8 cellular contexts compared by ENCODE assay signal in the genomic region with DNA sequence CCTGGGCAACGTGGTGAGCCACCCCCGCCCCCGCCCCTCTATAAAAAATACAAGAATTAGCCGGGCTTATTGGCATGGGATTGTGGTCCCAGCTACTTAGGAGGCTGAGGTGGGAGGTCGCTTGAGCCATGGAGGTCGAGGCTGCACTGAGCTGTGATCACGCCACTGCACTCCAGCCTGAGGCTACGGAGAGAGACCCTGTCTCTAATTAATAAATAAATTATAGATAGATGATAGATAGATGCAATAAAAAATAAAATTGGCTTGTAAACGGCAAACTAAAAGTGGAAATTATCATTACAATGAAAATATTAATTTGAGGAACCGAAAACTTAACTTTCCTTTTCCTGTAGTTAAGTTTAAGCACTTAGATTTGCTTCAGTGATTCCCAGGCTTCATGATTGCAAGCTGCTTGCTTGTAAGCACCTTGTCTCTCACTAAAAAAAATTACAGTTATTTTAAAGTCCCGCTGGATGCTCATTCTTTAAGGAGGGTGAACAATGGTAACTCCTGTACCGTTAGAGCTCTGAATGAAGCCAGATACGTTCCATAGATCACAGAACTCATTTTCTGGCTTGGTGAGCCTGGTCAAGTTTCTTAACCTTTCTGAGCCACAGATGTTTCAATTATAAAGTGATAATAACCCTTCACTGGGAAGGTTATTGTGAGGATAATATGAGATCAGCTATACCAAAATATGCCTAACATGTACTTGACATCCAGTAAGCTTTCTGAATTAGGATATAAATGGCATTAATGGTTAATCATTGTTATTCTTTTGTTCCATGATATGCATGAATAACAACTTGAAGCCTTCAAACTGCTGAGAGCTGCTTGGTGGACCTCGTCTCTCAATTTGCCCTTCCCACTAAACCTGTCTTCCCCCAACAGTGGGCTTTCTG. TPM values are rescaled to one million over a fixed set of nuclear protein-coding genes. Genes with fewer than 3 reads are reported as not detected.
DNase-seq lines count a peak whose midpoint lies in the region; ATAC-seq and TF ChIP-seq lines count a peak whose summit lies in the region.

No MANE protein-coding gene starts in this region.

- no peaks in the 10 kb centered on the region for H4K20me1 ChIP-seq in OCI-LY1 (ENCODE audit: insufficient read depth, low read length)

- peak overlapping the region; percentile 89 for H3K27ac ChIP-seq in OCI-LY1 (ENCODE audit: low read depth, low read length, poor library complexity, severe bottlenecking)
- H3K27ac ChIP-seq in esophagus squamous epithelium: peak overlapping the region; percentile 84 to 90 (median 88)
- no peak overlapping the region for H3K27ac ChIP-seq in rectal smooth muscle tissue (ENCODE audit: low read depth, low read length)

- H3K9me3 ChIP-seq in OCI-LY1 (ENCODE audit: low read length) (no peaks in the 10 kb centered on the region), esophagus squamous epithelium (no peaks in the 10 kb centered on the region)

- H3K9me2 ChIP-seq in OCI-LY1 (ENCODE audit: low read depth, low read length): no peaks in the 10 kb centered on the region

- peak; percentile 49 for ATAC-seq in GM21528 (IDR thresholded peaks at IDR 0.05; ENCODE audit: low FRiP score, unreplicated experiment)

- H3F3A ChIP-seq in OCI-LY1 (ENCODE audit: insufficient read depth, low read length): no peaks in the 10 kb centered on the region

- H3K9ac ChIP-seq in OCI-LY1 (ENCODE audit: low read length) (peak overlapping the region; percentile 82), rectal smooth muscle tissue (ENCODE audit: low read length) (no peak overlapping the region)

- TF ChIP-seq CTCF in GM10266 (IDR thresholded peaks at IDR 0.05; ENCODE audit: control insufficient read depth, insufficient read depth, low read depth, missing control alignments): no peak
- no peak for TF ChIP-seq CTCF in OCI-LY1 (IDR thresholded peaks at IDR 0.05; ENCODE audit: low read length)
- TF ChIP-seq CTCF in esophagus squamous epithelium (IDR thresholded peaks at IDR 0.05): no peak

- H3K79me2 ChIP-seq in OCI-LY1 (ENCODE audit: insufficient read depth, low read length): no peaks in the 10 kb centered on the region

- DNase-seq in GM10266 (ENCODE audit: extremely low spot score) (peak; percentile 51), esophagus squamous epithelium (lab: John Stamatoyannopoulos, UW) (no peak), NCI-H526 treated with DMSO at 0.1 percent for 48 hours (lab: John Stamatoyannopoulos, UW) (no peak), HuH-7.5 (ENCODE audit: low spot score) (no peak), ecto neural progenitor cell (ENCODE audit: low spot score) (no peak)

- no peak overlapping the region for H2AFZ ChIP-seq in OCI-LY1 (ENCODE audit: low read length)

- H3K4me3 ChIP-seq in OCI-LY1 (ENCODE audit: low read depth, low read length, poor library complexity, severe bottlenecking) (peak overlapping the region; percentile 71), esophagus squamous epithelium (peak overlapping the region; percentile 57 to 74 (median 60)), rectal smooth muscle tissue (ENCODE audit: low read length) (peak overlapping the region; percentile 83)

- 48% methylated on average over 12 to 13 of the region's 14 CpGs for WGBS in esophagus squamous epithelium, 2 donors

- H3K36me3 ChIP-seq in OCI-LY1 (ENCODE audit: insufficient read depth, low read length) (no peaks in the 10 kb centered on the region), esophagus squamous epithelium (no peaks in the 10 kb centered on the region), rectal smooth muscle tissue (ENCODE audit: control insufficient read depth, insufficient read depth, low read length) (no peaks in the 10 kb centered on the region)

- no peak for TF ChIP-seq POLR2A in esophagus squamous epithelium (IDR thresholded peaks at IDR 0.05)

- peak overlapping the region; percentile 83 for H3K4me2 ChIP-seq in OCI-LY1 (ENCODE audit: low read length)

- no peaks in the 10 kb centered on the region for H3K27me3 ChIP-seq in OCI-LY1 (ENCODE audit: insufficient read depth, low read length)
- H3K27me3 ChIP-seq in esophagus squamous epithelium: no peaks in the 10 kb centered on the region
- no peaks in the 10 kb centered on the region for H3K27me3 ChIP-seq in rectal smooth muscle tissue (ENCODE audit: control insufficient read depth, insufficient read depth, low read length)

- H3K4me1 ChIP-seq in OCI-LY1 (ENCODE audit: insufficient read depth, low read length, severe bottlenecking): peaks cover 15% of the 10 kb centered on the region
- H3K4me1 ChIP-seq in esophagus squamous epithelium: peaks cover 6 to 21% (median 10%) of the 10 kb centered on the region in 3 donors
- H3K4me1 ChIP-seq in rectal smooth muscle tissue (ENCODE audit: control insufficient read depth, insufficient read depth, low read length): no peaks in the 10 kb centered on the region

- intact Hi-C loops in esophagus squamous epithelium (cut with DNase I): no loop called here

RNA-seq across cellular contexts. Expression of gene NARS1, which starts 9.4 kb away (rescaled TPM):
- total RNA-seq in esophagus squamous epithelium: 100 to 1,000 TPM in 3 of 4 donors, 10 to 100 TPM in 1; 69.6 to 147 (median 121) TPM

RNA-seq across cellular contexts. Expression of gene FECH, which starts 44.5 kb away (rescaled TPM):
- total RNA-seq in esophagus squamous epithelium: 10 to 100 TPM; 23.1 to 42.2 (median 33.1) TPM
